ENCODE assay signal across 7 cellular contexts in the genomic region with DNA sequence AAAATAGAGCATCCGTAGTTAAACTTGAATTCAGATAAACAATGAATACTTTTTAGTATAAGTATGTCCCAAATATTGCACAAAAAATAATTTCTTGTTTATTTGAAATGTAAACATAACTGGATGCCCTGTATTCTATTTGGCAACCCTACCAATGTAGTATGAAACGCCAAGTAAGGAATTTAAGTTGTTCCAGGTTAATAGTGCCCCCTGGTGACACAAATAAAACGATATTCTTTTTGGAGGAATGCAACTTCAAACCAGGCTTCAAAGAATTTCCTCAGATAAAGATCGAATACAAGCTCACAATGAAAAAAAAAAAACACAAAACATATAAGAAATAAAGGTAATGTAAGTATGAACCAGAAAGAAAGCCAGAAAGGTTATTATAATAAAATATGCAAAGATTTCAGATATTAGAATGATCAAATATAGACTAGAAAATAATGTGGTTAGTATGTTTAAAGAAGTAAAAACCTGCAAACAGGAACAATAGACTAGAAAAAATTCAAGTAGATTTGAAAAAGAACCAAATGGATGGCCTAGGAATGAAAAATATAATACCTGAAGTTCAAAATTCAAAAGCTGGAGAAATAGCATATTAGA. TPM values are rescaled to one million over a fixed set of nuclear protein-coding genes. Genes with fewer than 3 reads are reported as not detected.
DNase-seq lines count a peak whose midpoint lies in the region; ATAC-seq and TF ChIP-seq lines count a peak whose summit lies in the region.

No MANE protein-coding gene starts in this region.

- no peaks in the 10 kb centered on the region for H3K9me3 Mint-ChIP-seq in activated CD4-positive, alpha-beta memory T cell treated with anti-CD3 and anti-CD28 coated beads for 36 hours

- no peaks in the 10 kb centered on the region for H3K27me3 ChIP-seq in kidney epithelial cell (ENCODE audit: control insufficient read depth, insufficient read depth, low read length)

- H3K4me3 Mint-ChIP-seq in activated CD4-positive, alpha-beta memory T cell treated with anti-CD3 and anti-CD28 coated beads for 36 hours, result no peak overlapping the region

- H3K4me1 Mint-ChIP-seq in activated CD4-positive, alpha-beta memory T cell treated with anti-CD3 and anti-CD28 coated beads for 36 hours (ENCODE audit: low read depth), result no peaks in the 10 kb centered on the region

- DNase-seq in GM03348 (ENCODE audit: low spot score) (peak; percentile 41), amniotic epithelial cell (ENCODE audit: low read depth) (peak; percentile 70), kidney epithelial cell (ENCODE audit: low read depth) (no peak), ecto neural progenitor cell (ENCODE audit: low spot score) (no peak)
- DNase-seq in Jurkat, Clone E6-1 (ENCODE audit: low read depth, low spot score), result peak; percentile 47
- no peak for DNase-seq in activated CD4-positive, alpha-beta memory T cell treated with anti-CD3 and anti-CD28 coated beads for 36 hours

- H3K27me3 Mint-ChIP-seq in activated CD4-positive, alpha-beta memory T cell treated with anti-CD3 and anti-CD28 coated beads for 36 hours, result peaks cover 1% of the 10 kb centered on the region

- H3K36me3 ChIP-seq in kidney epithelial cell (ENCODE audit: control insufficient read depth, insufficient read depth, low read length), result no peaks in the 10 kb centered on the region

- no peaks in the 10 kb centered on the region for H3K36me3 Mint-ChIP-seq in activated CD4-positive, alpha-beta memory T cell treated with anti-CD3 and anti-CD28 coated beads for 36 hours

- H3K27ac Mint-ChIP-seq in activated CD4-positive, alpha-beta memory T cell treated with anti-CD3 and anti-CD28 coated beads for 36 hours, result no peak overlapping the region

- POLR2A ChIA-PET in activated CD4-positive, alpha-beta memory T cell treated with anti-CD3 and anti-CD28 coated beads for 36 hours (lab: Charles Lee), result no interaction called here

- CTCF ChIA-PET in activated CD4-positive, alpha-beta memory T cell treated with anti-CD3 and anti-CD28 coated beads for 36 hours (lab: Charles Lee), result interaction anchor here (0.7 to 10.1 kb wide), 22 partner anchors 10 to 799 kb away, joined by 3 to 172 read pairs (median 4); no protein-coding TSS in a partner anchor

- no peak overlapping the region for H3K4me3 ChIP-seq in Jurkat, Clone E6-1 (ENCODE audit: low read length)
- H3K4me3 ChIP-seq in kidney epithelial cell (ENCODE audit: low read depth, low read length), result no peak overlapping the region

- ATAC-seq in HG03175 (IDR thresholded peaks at IDR 0.05; ENCODE audit: unreplicated experiment), result no peak

- intact Hi-C loops in activated CD4-positive, alpha-beta memory T cell treated with anti-CD3 and anti-CD28 coated beads for 36 hours (cut with micrococcal nuclease), result loop anchor here (1.0 to 5.0 kb wide), 2 partner anchors 232 to 415 kb away; no protein-coding TSS in a partner anchor

- TF ChIP-seq CTCF in kidney epithelial cell (IDR thresholded peaks at IDR 0.05; ENCODE audit: insufficient read depth, low read length, poor library complexity, severe bottlenecking), result peak; percentile 36

RNA-seq across cellular contexts. Expression of a gene that starts 18.4 kb away (rescaled TPM):
- 3.4 TPM for polyA plus RNA-seq in Jurkat, Clone E6-1 (2012; ENCODE audit: insufficient read depth, insufficient read length)
- 4.2 and 5.5 TPM in 2 replicates for total RNA-seq in kidney epithelial cell
- 1 to 10 TPM; 4.0 to 4.3 TPM for total RNA-seq in activated CD4-positive, alpha-beta memory T cell treated with anti-CD3 and anti-CD28 coated beads for 36 hours

RNA-seq across cellular contexts. Expression of a gene that starts 53.8 kb away (rescaled TPM):
- polyA plus RNA-seq in Jurkat, Clone E6-1 (2012; ENCODE audit: insufficient read depth, insufficient read length), result 91.0 TPM
- 48.2 and 48.7 TPM in 2 replicates for total RNA-seq in kidney epithelial cell
- total RNA-seq in activated CD4-positive, alpha-beta memory T cell treated with anti-CD3 and anti-CD28 coated beads for 36 hours, result 10 to 100 TPM; 30.4 to 37.8 TPM

Comparison
In these comparisons a context has a peak if more than half of its experiments do, and no peak if none do; other contexts are left out.
1. DNase-seq: peak in GM03348 (single experiment), Jurkat, Clone E6-1 (single experiment) and amniotic epithelial cell (single experiment); none in kidney epithelial cell (single experiment), ecto neural progenitor cell (single experiment) and activated CD4-positive, alpha-beta memory T cell treated with anti-CD3 and anti-CD28 coated beads for 36 hours (single experiment).